In genomic region chr21:45403133-45403824, GRCh38 we compare ENCODE assay signal across 13 cellular contexts. TPM values are rescaled to one million over a fixed set of nuclear protein-coding genes. Genes with fewer than 3 reads are reported as not detected.
A peak's percentile ranks its signal among the peaks of the same experiment; 100 is the strongest.
DNase-seq lines count a peak whose midpoint lies in the region; ATAC-seq and TF ChIP-seq lines count a peak whose summit lies in the region.
"Had no signal": no experiment of that assay in that cellular context is flagged by ENCODE, and none has a peak within 500 bp of the region (broad histone marks: within the 10 kb centered on the region; RNA-seq: fewer than 3 reads in every experiment).

No MANE protein-coding gene starts in this region.

- peaks cover 12% of the 10 kb centered on the region for H3K4me1 ChIP-seq in prostate gland (replicated peaks)

- intact Hi-C loops in CD4-positive, alpha-beta T cell (cut with DNase I, micrococcal nuclease), result no loop called here
- intact Hi-C loops in natural killer cell (cut with micrococcal nuclease), result no loop called here
- intact Hi-C loops in prostate gland (cut with DNase I), result loop anchor here (5.0 kb wide), 1 partner anchor 34 kb away; no protein-coding TSS in a partner anchor

- H3K27ac Mint-ChIP-seq in CD4-positive, alpha-beta T cell, result no peak overlapping the region
- H3K27ac Mint-ChIP-seq in IgD-negative memory B cell, result peak overlapping the region in 1 of 3 donors; percentile 76
- peak overlapping the region; percentile 58 for H3K27ac Mint-ChIP-seq in chondrocyte (ENCODE audit: unreplicated experiment)
- H3K27ac Mint-ChIP-seq in natural killer cell, result peak overlapping the region in 1 of 2 donors; percentile 68
- H3K27ac Mint-ChIP-seq: activated CD4-positive, alpha-beta T cell treated with anti-CD3 and anti-CD28 coated beads, Interleukin-2, amount 10 ng/mL, durations not matched to agents 7 days and 5 days had no signal

- no peaks in the 10 kb centered on the region for H3K9me3 ChIP-seq in CD4-positive, alpha-beta T cell (ENCODE audit: control insufficient read depth, low read length)
- H3K9me3 ChIP-seq in prostate gland, result no peaks in the 10 kb centered on the region

- H3K4me3 Mint-ChIP-seq in CD4-positive, alpha-beta T cell, result peak overlapping the region; percentile 90
- H3K4me3 Mint-ChIP-seq in IgD-negative memory B cell (peak overlapping the region; percentile 19 to 95 (median 42)), chondrocyte (ENCODE audit: unreplicated experiment) (peak overlapping the region; percentile 71), natural killer cell (peak overlapping the region; percentile 87)

- no peaks in the 10 kb centered on the region for H3K36me3 Mint-ChIP-seq in CD4-positive, alpha-beta T cell (ENCODE audit: low read depth)
- H3K36me3 Mint-ChIP-seq in IgD-negative memory B cell, result peaks cover 2% of the 10 kb centered on the region
- H3K36me3 Mint-ChIP-seq in chondrocyte (ENCODE audit: low read depth), result peaks cover 6% of the 10 kb centered on the region
- H3K36me3 Mint-ChIP-seq in natural killer cell, result peaks cover 10% of the 10 kb centered on the region

- H3K4me3 ChIP-seq in prostate gland, result no peak overlapping the region

- no peak for DNase-seq in CD4-positive, alpha-beta T cell
- DNase-seq in chondrocyte (ENCODE audit: low spot score) (peak; percentile 68), natural killer cell (no peak), iPS-NIHi11 (ENCODE audit: low spot score) (no peak), superior temporal gyrus (ENCODE audit: extremely low spot score) (no peak), prostate gland (ENCODE audit: low spot score) (no peak), mesenteric fat pad (ENCODE audit: low spot score) (no peak)
- DNase-seq: activated CD4-positive, alpha-beta T cell treated with anti-CD3 and anti-CD28 coated beads, Interleukin-2, amount 10 ng/mL, durations not matched to agents 7 days and 5 days; NCI-H2107; stimulated activated CD4-positive, alpha-beta T cell treated with anti-CD3 and anti-CD28 coated beads, Interleukin-1b, Interleukin-23, amount 100 ng/mL, for 48 hours had no signal

- H3K9me3 Mint-ChIP-seq in CD4-positive, alpha-beta T cell, result peaks cover 5% of the 10 kb centered on the region
- H3K9me3 Mint-ChIP-seq in IgD-negative memory B cell, result peaks cover 0 to 14% (median 10%) of the 10 kb centered on the region in 3 donors
- H3K9me3 Mint-ChIP-seq in chondrocyte (ENCODE audit: low read depth), result peaks cover 11% of the 10 kb centered on the region
- H3K9me3 Mint-ChIP-seq in natural killer cell, result peaks cover 0 to 5% of the 10 kb centered on the region in 2 donors

- POLR2A ChIA-PET in CD4-positive, alpha-beta T cell (lab: Charles Lee), result no interaction called here

- WGBS in prostate gland, result 67% methylated on average over 7 of the region's 7 CpGs

- peaks cover 45% of the 10 kb centered on the region for H3K27me3 ChIP-seq in CD4-positive, alpha-beta T cell (ENCODE audit: control insufficient read depth, insufficient read depth, low read length)
- no peaks in the 10 kb centered on the region for H3K27me3 ChIP-seq in prostate gland (replicated peaks; ENCODE audit: insufficient read depth)

- no peak for TF ChIP-seq POLR2A in prostate gland (IDR thresholded peaks at IDR 0.05)

- no peak for TF ChIP-seq CTCF in CD4-positive, alpha-beta T cell (IDR thresholded peaks at IDR 0.05)
- TF ChIP-seq CTCF in chondrocyte (IDR thresholded peaks at IDR 0.05) (no peak), natural killer cell (IDR thresholded peaks at IDR 0.05) (no peak), prostate gland (IDR thresholded peaks at IDR 0.05) (no peak)

- peaks cover 70% of the 10 kb centered on the region for H3K27me3 Mint-ChIP-seq in CD4-positive, alpha-beta T cell
- peaks cover 49% of the 10 kb centered on the region for H3K27me3 Mint-ChIP-seq in IgD-negative memory B cell
- H3K27me3 Mint-ChIP-seq in chondrocyte (ENCODE audit: low read depth), result no peaks in the 10 kb centered on the region
- H3K27me3 Mint-ChIP-seq in natural killer cell (ENCODE audit: low read depth in 2 of 2), result peaks cover 57 to 64% of the 10 kb centered on the region in 2 donors

- peaks cover 18% of the 10 kb centered on the region for H3K4me1 Mint-ChIP-seq in CD4-positive, alpha-beta T cell (ENCODE audit: low read depth)
- H3K4me1 Mint-ChIP-seq in IgD-negative memory B cell (peaks cover 5 to 6% (median 5%) of the 10 kb centered on the region in 3 donors), chondrocyte (ENCODE audit: low read depth) (peaks cover 32% of the 10 kb centered on the region), natural killer cell (peaks cover 13 to 19% of the 10 kb centered on the region in 2 donors)

- no peak overlapping the region for H3K27ac ChIP-seq in CD4-positive, alpha-beta T cell (ENCODE audit: low read depth, low read length)
- peak overlapping the region in 1 of 2 donors; percentile 72 for H3K27ac ChIP-seq in prostate gland
- H3K27ac ChIP-seq: C4-2B, KMS-11 had no signal

- CTCF ChIA-PET in CD4-positive, alpha-beta T cell (lab: Charles Lee), result no interaction called here

- no peak for ATAC-seq in CD4-positive, alpha-beta T cell (ENCODE audit: poor library complexity)
- peak in 1 of 3 donors; percentile 19 for ATAC-seq in natural killer cell

- H3K36me3 ChIP-seq in prostate gland, result no peaks in the 10 kb centered on the region

RNA-seq across cellular contexts. Expression of gene COL18A1, which starts 1.7 kb away (rescaled TPM):
- 10 to 100 TPM; 15.2 to 16.0 TPM for total RNA-seq in CD4-positive, alpha-beta T cell
- polyA plus RNA-seq in IgD-negative memory B cell, result 4.0 TPM
- 322 to 628 TPM (median 616 TPM) in 3 replicates for total RNA-seq in chondrocyte
- 10 to 100 TPM; 12.3 to 22.3 (median 12.7) TPM for total RNA-seq in natural killer cell
- total RNA-seq in prostate gland, result 100 to 1,000 TPM in 1 of 2 donors, 10 to 100 TPM in 1; 56.2 to 229 TPM
- 79.8 TPM for total RNA-seq in mesenteric fat pad
